14 cellular contexts compared by ENCODE assay signal in the genomic region with DNA sequence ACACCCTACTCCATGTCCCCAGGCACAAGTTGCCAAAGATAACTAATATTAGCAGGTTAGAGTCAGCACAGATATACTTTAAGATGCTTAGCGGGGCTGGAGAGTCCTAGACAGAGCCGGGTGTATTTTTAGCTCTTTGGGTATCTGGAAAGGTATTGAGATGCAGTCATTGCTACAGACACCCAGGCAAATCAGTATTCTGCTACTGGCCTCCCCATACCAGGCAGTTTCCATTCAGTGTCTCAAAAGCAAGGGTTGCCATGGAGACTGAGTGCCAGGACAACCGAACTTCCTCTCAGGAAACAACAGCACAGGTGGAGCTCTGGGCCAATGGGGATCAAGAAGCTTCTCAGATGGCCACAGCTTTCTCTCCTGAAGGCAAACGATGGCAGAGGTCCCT. TPM values are rescaled to one million over a fixed set of nuclear protein-coding genes. Genes with fewer than 3 reads are reported as not detected.
DNase-seq lines count a peak whose midpoint lies in the region; ATAC-seq, FAIRE-seq and TF ChIP-seq lines count a peak whose summit lies in the region.
"Had no signal": no experiment of that assay in that cellular context is flagged by ENCODE, and none has a peak within 500 bp of the region (broad histone marks: within the 10 kb centered on the region; RNA-seq: fewer than 3 reads in every experiment).

No MANE protein-coding gene starts in this region.

- no peaks in the 10 kb centered on the region for H3K4me1 ChIP-seq in mesenchymal stem cell (ENCODE audit: control insufficient read depth, insufficient read depth, low read depth, low read length)

- H3K14ac ChIP-seq in mesenchymal stem cell (ENCODE audit: low read length in 2 of 2) = no peak overlapping the region

- no peaks in the 10 kb centered on the region for H3K27me3 Mint-ChIP-seq in activated T-helper 17 cell treated with anti-CD3 and anti-CD28 coated beads, Interleukin-2, amount 50 U/mL, for 72 hours

- H3K4me3 ChIP-seq in mesenchymal stem cell (ENCODE audit: insufficient read depth in 1 of 2, low read depth in 1 of 2, low read length in 2 of 2) = no peak overlapping the region

- no peak overlapping the region for H3K4me2 ChIP-seq in mesenchymal stem cell (ENCODE audit: low read length, poor library complexity, severe bottlenecking)
- H3K4me2 ChIP-seq: KMS-11 had no signal

- no peak overlapping the region for H2BK12ac ChIP-seq in mesenchymal stem cell (ENCODE audit: low read length in 2 of 2)

- H3K9me3 Mint-ChIP-seq in activated T-helper 17 cell treated with anti-CD3 and anti-CD28 coated beads, Interleukin-2, amount 50 U/mL, for 72 hours = no peaks in the 10 kb centered on the region
- H3K9me3 Mint-ChIP-seq: activated naive CD8-positive, alpha-beta T cell treated with anti-CD3 and anti-CD28 coated beads, Interleukin-2, amount 10 ng/mL, durations not matched to agents 7 days and 5 days had no signal

- no peak overlapping the region for H3K27ac Mint-ChIP-seq in activated T-helper 17 cell treated with anti-CD3 and anti-CD28 coated beads, Interleukin-2, amount 50 U/mL, for 72 hours
- H3K27ac Mint-ChIP-seq: activated CD4-positive, alpha-beta T cell treated with anti-CD3 and anti-CD28 coated beads for 36 hours; activated naive CD8-positive, alpha-beta T cell treated with anti-CD3 and anti-CD28 coated beads, Interleukin-2, amount 10 ng/mL, durations not matched to agents 7 days and 5 days had no signal

- H3K27ac ChIP-seq in mesenchymal stem cell (ENCODE audit: low read length, poor library complexity, severe bottlenecking) = no peak overlapping the region
- H3K27ac ChIP-seq: KMS-11, RWPE1 had no signal

- H3K9ac ChIP-seq in mesenchymal stem cell (ENCODE audit: low read length) = no peak overlapping the region
- H3K9ac ChIP-seq: KMS-11 had no signal

- no peaks in the 10 kb centered on the region for H3K9me3 ChIP-seq in mesenchymal stem cell (ENCODE audit: control insufficient read depth, low read length)

- H3K18ac ChIP-seq in mesenchymal stem cell (ENCODE audit: low read depth in 1 of 2, low read length in 2 of 2) = no peak overlapping the region

- peak; percentile 39 for ATAC-seq in activated T-helper 17 cell treated with anti-CD3 and anti-CD28 coated beads, Interleukin-2, amount 50 U/mL, for 72 hours (replicated peaks)
- ATAC-seq in esophagus mucosa (no peak), GM19455 (IDR thresholded peaks at IDR 0.05; ENCODE audit: unreplicated experiment) (no peak), HG02610 (IDR thresholded peaks at IDR 0.05; ENCODE audit: unreplicated experiment) (no peak)
- ATAC-seq: activated CD4-positive, alpha-beta T cell treated with anti-CD3 and anti-CD28 coated beads for 36 hours had no signal

- DNase-seq in GM12891 (ENCODE audit: insufficient read length, low spot score) (no peak), MV-4-11 (lab: John Stamatoyannopoulos, UW) (peak; percentile 21), medulla oblongata (ENCODE audit: extremely low spot score) (peak; percentile 56), mesenchymal stem cell (no peak)
- DNase-seq: activated CD4-positive, alpha-beta T cell treated with anti-CD3 and anti-CD28 coated beads for 36 hours; activated naive CD8-positive, alpha-beta T cell treated with anti-CD3 and anti-CD28 coated beads, Interleukin-2, amount 10 ng/mL, durations not matched to agents 7 days and 5 days; retina had no signal

- H2BK15ac ChIP-seq in mesenchymal stem cell (ENCODE audit: low read depth, poor library complexity, severe bottlenecking) = no peak overlapping the region

- no peak overlapping the region for H4K8ac ChIP-seq in mesenchymal stem cell (ENCODE audit: low read length)

- H2AFZ ChIP-seq in mesenchymal stem cell (ENCODE audit: low read depth, low read length) = no peak overlapping the region

- H2BK120ac ChIP-seq in mesenchymal stem cell (ENCODE audit: low read depth, low read length) = no peak overlapping the region

- H4K91ac ChIP-seq in mesenchymal stem cell (ENCODE audit: low read length) = no peak overlapping the region

- no peak overlapping the region for H3K23ac ChIP-seq in mesenchymal stem cell (ENCODE audit: low read length in 2 of 2)

- H2AK5ac ChIP-seq in mesenchymal stem cell (ENCODE audit: low read length, severe bottlenecking) = no peak overlapping the region

- no peaks in the 10 kb centered on the region for H3K79me1 ChIP-seq in mesenchymal stem cell (replicated peaks; ENCODE audit: low read length, poor library complexity, severe bottlenecking)

- peaks cover 21 to 32% of the 10 kb centered on the region in 2 experiments for H3K27me3 ChIP-seq in mesenchymal stem cell (ENCODE audit: control insufficient read depth in 1 of 2, insufficient read depth in 1 of 2, low read length in 2 of 2)

- TF ChIP-seq POLR2A in GM12891 (IDR thresholded peaks at IDR 0.05; ENCODE audit: low read depth, low read length) = no peak

- peak; percentile 45 for FAIRE-seq in GM12891 (lab: Jason Lieb, UNC)
- FAIRE-seq: keratinocyte had no signal

- no peak overlapping the region for H3K4me3 Mint-ChIP-seq in activated T-helper 17 cell treated with anti-CD3 and anti-CD28 coated beads, Interleukin-2, amount 50 U/mL, for 72 hours
- H3K4me3 Mint-ChIP-seq: activated CD4-positive, alpha-beta T cell treated with anti-CD3 and anti-CD28 coated beads for 36 hours; activated naive CD8-positive, alpha-beta T cell treated with anti-CD3 and anti-CD28 coated beads, Interleukin-2, amount 10 ng/mL, durations not matched to agents 7 days and 5 days had no signal

- no peaks in the 10 kb centered on the region for H3K4me1 Mint-ChIP-seq in activated T-helper 17 cell treated with anti-CD3 and anti-CD28 coated beads, Interleukin-2, amount 50 U/mL, for 72 hours

- H3K36me3 Mint-ChIP-seq in activated T-helper 17 cell treated with anti-CD3 and anti-CD28 coated beads, Interleukin-2, amount 50 U/mL, for 72 hours (ENCODE audit: low read depth) = no peaks in the 10 kb centered on the region
- H3K36me3 Mint-ChIP-seq: activated naive CD8-positive, alpha-beta T cell treated with anti-CD3 and anti-CD28 coated beads, Interleukin-2, amount 10 ng/mL, durations not matched to agents 7 days and 5 days had no signal

- no peaks in the 10 kb centered on the region for H3K36me3 ChIP-seq in mesenchymal stem cell (ENCODE audit: control insufficient read depth in 1 of 2, insufficient read depth in 2 of 2, low read depth in 1 of 2, low read length in 2 of 2)

- no peak overlapping the region for H2BK5ac ChIP-seq in mesenchymal stem cell (ENCODE audit: low read depth, low read length, poor library complexity, severe bottlenecking)

- H3K4ac ChIP-seq in mesenchymal stem cell (ENCODE audit: low read depth in 1 of 2, low read length in 2 of 2) = no peak overlapping the region

- 56% methylated on average over 4 of the region's 4 CpGs for WGBS in mesenchymal stem cell

TF ChIP-seq in GM12891, 5 proteins besides CTCF, POLR2A, EP300 and RAD21:
- TF ChIP-seq POLR2AphosphoS5 (IDR thresholded peaks at IDR 0.05; ENCODE audit: low read depth, low read length) (no peak), PAX5 (IDR thresholded peaks at IDR 0.05; ENCODE audit: insufficient read depth, low read length, severe bottlenecking) (no peak)

RNA-seq across cellular contexts. Expression of a gene that starts 45.3 kb away (rescaled TPM):
- 0.18 TPM for polyA plus RNA-seq in GM12891 (2012; ENCODE audit: low read depth, missing spikeins)
- 10 to 100 TPM; 13.4 to 18.9 TPM for total RNA-seq in activated T-helper 17 cell treated with anti-CD3 and anti-CD28 coated beads, Interleukin-2, amount 50 U/mL, for 72 hours
- 0.17 TPM for polyA plus RNA-seq in mesenchymal stem cell (2013, experiment 1 of 2)
- 0.23 TPM for polyA plus RNA-seq in mesenchymal stem cell (2013, experiment 2 of 2)
- total RNA-seq in esophagus mucosa = 5.8 TPM

Comparison
In these comparisons a context has a peak if more than half of its experiments do, and no peak if none do; other contexts are left out.
1. DNase-seq: peak in MV-4-11 (single experiment) and medulla oblongata (single experiment); none in GM12891 (single experiment) and mesenchymal stem cell (single experiment).